Comparison of ENCODE assay signal across 9 cellular contexts in genomic region chr1:164562947-164563346, GRCh38. TPM values are rescaled to one million over a fixed set of nuclear protein-coding genes. Genes with fewer than 3 reads are reported as not detected.
A peak's percentile ranks its signal among the peaks of the same experiment; 100 is the strongest.
DNase-seq lines count a peak whose midpoint lies in the region; ATAC-seq, FAIRE-seq and TF ChIP-seq lines count a peak whose summit lies in the region.
"Had no signal": no experiment of that assay in that cellular context is flagged by ENCODE, and none has a peak within 500 bp of the region (broad histone marks: within the 10 kb centered on the region; RNA-seq: fewer than 3 reads in every experiment).

No MANE protein-coding gene starts in this region.

- H3K27me3 ChIP-seq in PC-9 (ENCODE audit: insufficient read depth, low read depth) (no peaks in the 10 kb centered on the region), ovary (no peaks in the 10 kb centered on the region)

- WGBS in A549 (ENCODE audit: missing lambda C conversion rate): 7% methylated on average over 2 of the region's 2 CpGs
- WGBS in ovary, 3 donors: 14 to 26% (median 17%) methylated on average over 2 of the region's 2 CpGs

- peaks cover 6% of the 10 kb centered on the region for H3F3A ChIP-seq in PC-9 (ENCODE audit: insufficient read depth, low read depth)

- H3K9me2 ChIP-seq in PC-9 (ENCODE audit: insufficient read depth): no peaks in the 10 kb centered on the region

- H3K79me2 ChIP-seq in PC-9 (ENCODE audit: low read depth): peaks cover 68% of the 10 kb centered on the region

- no peaks in the 10 kb centered on the region for H3K9me3 ChIP-seq in A549
- no peaks in the 10 kb centered on the region for H3K9me3 ChIP-seq in PC-9 (ENCODE audit: insufficient read depth, low read depth)
- no peaks in the 10 kb centered on the region for H3K9me3 ChIP-seq in ovary

- H2AFZ ChIP-seq in PC-9: no peak overlapping the region

- FAIRE-seq in A549 (lab: Jason Lieb, UNC): no peak

- no peaks in the 10 kb centered on the region for H4K20me1 ChIP-seq in PC-9 (ENCODE audit: insufficient read depth)

- no peak for TF ChIP-seq RAD21 in A549 (conservative IDR thresholded peaks at IDR 0.05 in 1 of 2, IDR thresholded peaks at IDR 0.05 in 1 of 2)

- ATAC-seq in A549 (no peak), HG03139 (IDR thresholded peaks at IDR 0.05; ENCODE audit: unreplicated experiment) (no peak), omental fat pad (ENCODE audit: low FRiP score) (no peak)

- H3K27ac ChIP-seq in A549 (peak overlapping the region; percentile 70 to 81), PC-9 (no peak overlapping the region), ovary (peak overlapping the region in 1 of 2 donors; percentile 7), substantia nigra (ENCODE audit: low read depth, low read length, poor library complexity, severe bottlenecking) (no peak overlapping the region)

- TF ChIP-seq EP300 in A549 (IDR thresholded peaks at IDR 0.05) (no peak), ovary (IDR thresholded peaks at IDR 0.05) (no peak)

- TF ChIP-seq POLR2A in A549 (IDR thresholded peaks at IDR 0.05; ENCODE audit: low read length) (no peak), ovary (IDR thresholded peaks at IDR 0.05) (no peak)

- intact Hi-C loops in PC-9 (cut with micrococcal nuclease; ENCODE audit: unreplicated experiment): loop anchor here (5.0 kb wide), 1 partner anchor 224 kb away; no protein-coding TSS in a partner anchor
- intact Hi-C loops in ovary (cut with DNase I): loop anchor here in 2 of 4 donors (10.0 kb wide), 2 partner anchors 222 to 232 kb away; no protein-coding TSS in a partner anchor

- peak overlapping the region; percentile 90 for H3K4me2 ChIP-seq in A549
- H3K4me2 ChIP-seq in PC-9: peak overlapping the region; percentile 86

- H3K4me3 ChIP-seq in A549 (peak overlapping the region; percentile 59), PC-9 (peak overlapping the region; percentile 71; the same call in 1 of the 2 replicates), fibroblast of mammary gland (ENCODE audit: control insufficient read depth, low read depth, low read length) (peak overlapping the region; percentile 70), ovary (peak overlapping the region; percentile 71)

- H3K36me3 ChIP-seq in PC-9 (ENCODE audit: low read depth) (0 out of 2 replicates have a peak, but pooled peaks cover 11% of the 10 kb centered on the region), ovary (no peaks in the 10 kb centered on the region)

- CTCF ChIA-PET in A549 (lab: Yijun Ruan, JAX): no interaction called here
- CTCF ChIA-PET in PC-9 (lab: Charles Lee): no interaction called here

- DNase-seq in A549 (ENCODE audit: low read depth in 1 of 2, low spot score in 1 of 2) (no peak), PC-9 (no peak), fibroblast of mammary gland (ENCODE audit: low read depth) (no peak), ovary (no peak), substantia nigra (lab: John Stamatoyannopoulos, UW) (no peak), omental fat pad (ENCODE audit: low spot score) (no peak)
- DNase-seq in activated CD4-positive, CD25-positive, alpha-beta regulatory T cell (lab: John Stamatoyannopoulos, UW): no peak
- DNase-seq: NCI-H524 treated with DMSO at 0.1 percent for 48 hours had no signal

- TF ChIP-seq CTCF in A549 (IDR thresholded peaks at IDR 0.05): no peak
- no peak for TF ChIP-seq CTCF in PC-9 (conservative IDR thresholded peaks at IDR 0.05)
- no peak for TF ChIP-seq CTCF in fibroblast of mammary gland (conservative IDR thresholded peaks at IDR 0.05; ENCODE audit: control insufficient read depth, insufficient read depth, low read depth, low read length)
- TF ChIP-seq CTCF in ovary (IDR thresholded peaks at IDR 0.05): no peak
- no peak for TF ChIP-seq CTCF in omental fat pad (IDR thresholded peaks at IDR 0.05)

- BruUV-seq in PC-9 (replicated peaks; lab: Mats Ljungman, UMichigan): no TSS peak

- POLR2A ChIA-PET in A549 (lab: Yijun Ruan, JAX) (no interaction called here), PC-9 (lab: Charles Lee; ENCODE audit: unreplicated experiment) (no interaction called here)

- peaks cover 38% of the 10 kb centered on the region; the same call in 2 of the 3 replicates for H3K4me1 ChIP-seq in A549
- peaks cover 39% of the 10 kb centered on the region for H3K4me1 ChIP-seq in PC-9 (replicated peaks; ENCODE audit: insufficient read depth)
- peaks cover 4% of the 10 kb centered on the region for H3K4me1 ChIP-seq in ovary (ENCODE audit: insufficient read depth)

TF ChIP-seq in A549, 52 proteins besides CTCF, POLR2A, EP300 and RAD21:
- TF ChIP-seq POLR2AphosphoS2 (conservative IDR thresholded peaks at IDR 0.05; ENCODE audit: low read length) (no peak), KDM1A (IDR thresholded peaks at IDR 0.05; ENCODE audit: low read depth) (no peak), HOXA7 (CRISPR knock-in tag; IDR thresholded peaks at IDR 0.05) (no peak), KDM5A (IDR thresholded peaks at IDR 0.05) (no peak), CHD2 (IDR thresholded peaks at IDR 0.05; ENCODE audit: low read length, partially characterized antibody) (no peak), CBX8 (IDR thresholded peaks at IDR 0.05) (no peak)

RNA-seq across cellular contexts. Expression of gene PBX1, which starts 4.0 kb away (rescaled TPM):
- 61.5 and 62.8 TPM in 2 replicates for polyA plus RNA-seq in A549 (2011; rRNA removed)
- polyA plus RNA-seq in A549 (2012; cell fraction: cytosol; rRNA removed): 32.7 and 37.4 TPM in 2 replicates
- polyA plus RNA-seq in A549 (2012; cell fraction: nucleus; rRNA removed): 28.1 and 30.0 TPM in 2 replicates
- 46.5 to 53.4 TPM (median 47.8 TPM) in 3 replicates for polyA plus RNA-seq in A549 (2017; fragmentation: RNase III; extraction: RNeasy Plus Mini Kit Qiagen cat#74134 plus additional on column Dnase treatment)
- 101 and 102 TPM in 2 replicates for polyA minus RNA-seq in A549 (2011; rRNA and poly(A)+ RNA removed)
- total RNA-seq in PC-9 (2021): 44.5 and 57.7 TPM in 2 replicates
- 100 to 1,000 TPM in 5 of 7 donors, 10 to 100 TPM in 2; 73.2 to 220 (median 144) TPM for total RNA-seq in ovary
- polyA plus RNA-seq in ovary: 100 to 1,000 TPM in 1 of 2 donors, 10 to 100 TPM in 1; 43.7 to 142 TPM
- 10 to 100 TPM; 33.3 to 61.8 (median 56.2) TPM for total RNA-seq in omental fat pad

Comparison
In these comparisons a context has a peak if more than half of its experiments do, and no peak if none do; other contexts are left out.
1. H3K27ac ChIP-seq: peak in A549 (2 of 2); none in PC-9 (single experiment) and substantia nigra (single experiment).
2. Peak in every context shown above with its lines, with median percentiles within 50 percentile points of each other: H3K4me3 ChIP-seq.